In genomic region chr3:30893678-30894325, GRCh38 we compare ENCODE assay signal across 1 cellular context.
TF ChIP-seq lines count a peak whose summit lies in the region.

No MANE protein-coding gene starts in this region.

TF ChIP-seq in GM23338, 12 proteins besides CTCF, POLR2A, EP300 and RAD21 (continued from another document):
- TF ChIP-seq REST (IDR thresholded peaks at IDR 0.05; ENCODE audit: unreplicated experiment) (no peak), ZNF114 (CRISPR knock-in tag; IDR thresholded peaks at IDR 0.05) (no peak), ZNF331 (CRISPR knock-in tag; IDR thresholded peaks at IDR 0.05; ENCODE audit: low read depth) (no peak)
